17 cellular contexts compared by ENCODE assay signal in genomic region chr4:1639299-1639868, GRCh38. TPM values are rescaled to one million over a fixed set of nuclear protein-coding genes. Genes with fewer than 3 reads are reported as not detected.
DNase-seq lines count a peak whose midpoint lies in the region; ATAC-seq, FAIRE-seq and TF ChIP-seq lines count a peak whose summit lies in the region.
"Had no signal": no experiment of that assay in that cellular context is flagged by ENCODE, and none has a peak within 500 bp of the region (broad histone marks: within the 10 kb centered on the region; RNA-seq: fewer than 3 reads in every experiment).

No MANE protein-coding gene starts in this region.

- H3K9ac ChIP-seq in kidney (ENCODE audit: low read length in 2 of 2) = no peak overlapping the region
- no peak overlapping the region for H3K9ac ChIP-seq in neural progenitor cell

- H3K27ac Mint-ChIP-seq in neural progenitor cell = peak overlapping the region; percentile 60
- H3K27ac Mint-ChIP-seq in activated naive CD8-positive, alpha-beta T cell treated with anti-CD3 and anti-CD28 coated beads, Interleukin-2, amount 50 U/mL, for 24 hours = no peak overlapping the region
- H3K27ac Mint-ChIP-seq: CD8-positive, alpha-beta T cell had no signal

- no peaks in the 10 kb centered on the region for H3K79me2 ChIP-seq in neural progenitor cell (ENCODE audit: low read depth)

- no peaks in the 10 kb centered on the region for H3K27me3 ChIP-seq in RWPE2 (ENCODE audit: insufficient read depth, poor library complexity, severe bottlenecking)
- no peaks in the 10 kb centered on the region for H3K27me3 ChIP-seq in neural progenitor cell
- H3K27me3 ChIP-seq: BE2C had no signal

- peak; percentile 63 for DNase-seq in RWPE2 (ENCODE audit: low spot score)
- DNase-seq in kidney = peak; percentile 56
- no peak for DNase-seq in neural progenitor cell (ENCODE audit: low spot score)
- DNase-seq in activated naive CD8-positive, alpha-beta T cell treated with anti-CD3 and anti-CD28 coated beads, Interleukin-2, amount 50 U/mL, for 24 hours = no peak
- DNase-seq in coronary artery (ENCODE audit: low spot score) = no peak
- DNase-seq in NCI-H1694 (lab: John Stamatoyannopoulos, UW) = no peak
- DNase-seq: ACHN; BE2C; Calu3; CD8-positive, alpha-beta T cell; DMS79 treated with DMSO at 0.1 percent for 48 hours; GF-D8; GOT3; H9 had no signal

- no peaks in the 10 kb centered on the region for H3K4me1 ChIP-seq in RWPE2 (ENCODE audit: insufficient read depth, poor library complexity, severe bottlenecking)
- H3K4me1 ChIP-seq in kidney (ENCODE audit: control insufficient read depth in 1 of 2, insufficient read depth in 1 of 2, low read depth in 1 of 2, low read length in 2 of 2) = peaks cover 0 to 7% of the 10 kb centered on the region in 2 donors
- no peaks in the 10 kb centered on the region for H3K4me1 ChIP-seq in neural progenitor cell
- H3K4me1 ChIP-seq: BE2C had no signal

- no peaks in the 10 kb centered on the region for H4K20me1 ChIP-seq in neural progenitor cell (ENCODE audit: low read depth)

- H3F3A ChIP-seq in neural progenitor cell (ENCODE audit: low read depth) = no peaks in the 10 kb centered on the region

- FAIRE-seq in kidney (lab: Jason Lieb, UNC) = no peak
- FAIRE-seq: A204.1, GM12878 had no signal

- H3K9me3 ChIP-seq in RWPE2 (ENCODE audit: severe bottlenecking) (no peaks in the 10 kb centered on the region), kidney (ENCODE audit: control insufficient read depth in 1 of 2, low read length in 2 of 2) (no peaks in the 10 kb centered on the region), neural progenitor cell (ENCODE audit: low read depth) (no peaks in the 10 kb centered on the region)
- H3K9me3 ChIP-seq: BE2C had no signal

- H3K4me1 Mint-ChIP-seq in neural progenitor cell = peaks cover 8% of the 10 kb centered on the region
- no peaks in the 10 kb centered on the region for H3K4me1 Mint-ChIP-seq in activated naive CD8-positive, alpha-beta T cell treated with anti-CD3 and anti-CD28 coated beads, Interleukin-2, amount 50 U/mL, for 24 hours

- H3K4me2 ChIP-seq in neural progenitor cell = no peak overlapping the region

- peaks cover 3% of the 10 kb centered on the region for H3K9me3 Mint-ChIP-seq in neural progenitor cell
- H3K9me3 Mint-ChIP-seq in activated naive CD8-positive, alpha-beta T cell treated with anti-CD3 and anti-CD28 coated beads, Interleukin-2, amount 50 U/mL, for 24 hours = no peaks in the 10 kb centered on the region
- H3K9me3 Mint-ChIP-seq: CD8-positive, alpha-beta T cell; H9 had no signal

- peaks cover 2% of the 10 kb centered on the region for H3K27me3 Mint-ChIP-seq in neural progenitor cell (ENCODE audit: insufficient read depth, low read depth)
- no peaks in the 10 kb centered on the region for H3K27me3 Mint-ChIP-seq in activated naive CD8-positive, alpha-beta T cell treated with anti-CD3 and anti-CD28 coated beads, Interleukin-2, amount 50 U/mL, for 24 hours

- H3K27ac ChIP-seq in RWPE2 (ENCODE audit: poor library complexity, severe bottlenecking) = no peak overlapping the region
- no peak overlapping the region for H3K27ac ChIP-seq in kidney (ENCODE audit: low read depth in 2 of 2, low read length in 2 of 2)
- H3K27ac ChIP-seq in neural progenitor cell = no peak overlapping the region
- H3K27ac ChIP-seq in coronary artery = no peak overlapping the region

- no peak overlapping the region for H3K4me3 Mint-ChIP-seq in neural progenitor cell
- no peak overlapping the region for H3K4me3 Mint-ChIP-seq in activated naive CD8-positive, alpha-beta T cell treated with anti-CD3 and anti-CD28 coated beads, Interleukin-2, amount 50 U/mL, for 24 hours
- H3K4me3 Mint-ChIP-seq: CD8-positive, alpha-beta T cell; H9 had no signal

- H3K36me3 Mint-ChIP-seq in neural progenitor cell = peaks cover 2% of the 10 kb centered on the region
- H3K36me3 Mint-ChIP-seq in activated naive CD8-positive, alpha-beta T cell treated with anti-CD3 and anti-CD28 coated beads, Interleukin-2, amount 50 U/mL, for 24 hours (ENCODE audit: low read depth) = no peaks in the 10 kb centered on the region
- H3K36me3 Mint-ChIP-seq: CD8-positive, alpha-beta T cell had no signal

- no peak for ATAC-seq in RWPE2 (ENCODE audit: low read depth)
- ATAC-seq in activated naive CD8-positive, alpha-beta T cell treated with anti-CD3 and anti-CD28 coated beads, Interleukin-2, amount 50 U/mL, for 24 hours = no peak
- ATAC-seq in HG03280 (IDR thresholded peaks at IDR 0.05; ENCODE audit: unreplicated experiment) = no peak
- ATAC-seq: CD8-positive, alpha-beta T cell; GM12878 had no signal

- H3K4me3 ChIP-seq in RWPE2 (ENCODE audit: severe bottlenecking) (no peak overlapping the region), kidney (ENCODE audit: low read length in 2 of 2) (no peak overlapping the region), neural progenitor cell (no peak overlapping the region), coronary artery (no peak overlapping the region)
- H3K4me3 ChIP-seq: GM12878 had no signal

- no peak overlapping the region for H2AFZ ChIP-seq in neural progenitor cell (replicated peaks)

- TF ChIP-seq CTCF in RWPE2 (IDR thresholded peaks at IDR 0.05; ENCODE audit: poor library complexity, severe bottlenecking) = no peak
- no peak for TF ChIP-seq CTCF in kidney (IDR thresholded peaks at IDR 0.05; ENCODE audit: borderline replicate concordance, extremely low read depth, insufficient read depth)
- TF ChIP-seq CTCF in neural progenitor cell (IDR thresholded peaks at IDR 0.05) = no peak
- TF ChIP-seq CTCF in coronary artery (IDR thresholded peaks at IDR 0.05) = no peak

- intact Hi-C loops in kidney (cut with DNase I) = no loop called here

- H3K36me3 ChIP-seq in RWPE2 (ENCODE audit: low read depth) = no peaks in the 10 kb centered on the region
- no peaks in the 10 kb centered on the region for H3K36me3 ChIP-seq in kidney (ENCODE audit: control insufficient read depth in 1 of 2, insufficient read depth in 2 of 2, low read length in 2 of 2)
- no peaks in the 10 kb centered on the region for H3K36me3 ChIP-seq in neural progenitor cell
- H3K36me3 ChIP-seq: BE2C had no signal

RNA-seq across cellular contexts. Expression of gene FAM53A, which starts 44.7 kb away (rescaled TPM):
- total RNA-seq in kidney (2.9 TPM), neural progenitor cell (ENCODE audit: low replicate concordance) (3.2 and 10.3 TPM in 2 replicates)
- 1.2 TPM for polyA plus RNA-seq in kidney (ENCODE audit: insufficient read depth, low read depth, low replicate concordance)

Comparison
In these comparisons a context has a peak if more than half of its experiments do, and no peak if none do; other contexts are left out.
1. DNase-seq: peak in RWPE2 (single experiment) and kidney (single experiment); none in neural progenitor cell (single experiment), activated naive CD8-positive, alpha-beta T cell treated with anti-CD3 and anti-CD28 coated beads, Interleukin-2, amount 50 U/mL, for 24 hours (single experiment), coronary artery (single experiment) and NCI-H1694 (single experiment).